In genomic region chr1:183517401-183517800, GRCh38 we compare ENCODE assay signal across 18 cellular contexts. TPM values are rescaled to one million over a fixed set of nuclear protein-coding genes. Genes with fewer than 3 reads are reported as not detected.
DNase-seq lines count a peak whose midpoint lies in the region; ATAC-seq and TF ChIP-seq lines count a peak whose summit lies in the region.
"Had no signal": no experiment of that assay in that cellular context is flagged by ENCODE, and none has a peak within 500 bp of the region (broad histone marks: within the 10 kb centered on the region; RNA-seq: fewer than 3 reads in every experiment).

No MANE protein-coding gene starts in this region.

- H3K79me2 ChIP-seq in ACC112 (ENCODE audit: control insufficient read depth, insufficient read depth, low read length, unreplicated experiment) (peaks cover 21% of the 10 kb centered on the region), mammary epithelial cell (ENCODE audit: insufficient read depth, low read length) (peaks cover 33% of the 10 kb centered on the region)

- TF ChIP-seq CTCF in mammary epithelial cell (conservative IDR thresholded peaks at IDR 0.05 in 1 of 2, IDR thresholded peaks at IDR 0.05 in 1 of 2; ENCODE audit: extremely low read depth in 1 of 2, insufficient read depth in 1 of 2, low read depth in 1 of 2, low read length in 2 of 2), result no peak

- dilution Hi-C loops in mammary epithelial cell (cut with HindIII; ENCODE audit: low sequenced_read_pairs), result no loop called here

- H4K20me1 ChIP-seq in mammary epithelial cell (ENCODE audit: insufficient read depth, low read length), result no peaks in the 10 kb centered on the region

- H3K9ac ChIP-seq in mammary epithelial cell (ENCODE audit: insufficient read depth, low read length), result peak overlapping the region; percentile 36
- H3K9ac ChIP-seq: BLaER1 had no signal

- intact Hi-C loops in mammary epithelial cell (cut with micrococcal nuclease) (no loop called here), left colon (cut with DNase I, micrococcal nuclease) (no loop called here)

- no peak overlapping the region for H3K27ac Mint-ChIP-seq in activated naive CD4-positive, alpha-beta T cell treated with anti-CD3 and anti-CD28 coated beads, Interleukin-2, amount 50 U/mL, for 72 hours
- H3K27ac Mint-ChIP-seq: CD4-positive, alpha-beta memory T cell had no signal

- in situ Hi-C loops in mammary epithelial cell (cut with MboI; ENCODE audit: low sequenced_read_pairs in 2 of 2), result no loop called here

- no peaks in the 10 kb centered on the region for H3K9me3 Mint-ChIP-seq in activated naive CD4-positive, alpha-beta T cell treated with anti-CD3 and anti-CD28 coated beads, Interleukin-2, amount 50 U/mL, for 72 hours
- H3K9me3 Mint-ChIP-seq: CD4-positive, alpha-beta memory T cell; H9 had no signal

- peak overlapping the region; percentile 61 for H3K4me2 ChIP-seq in mammary epithelial cell (ENCODE audit: insufficient read depth, low read depth, low read length)
- H3K4me2 ChIP-seq: BLaER1 had no signal

- no peaks in the 10 kb centered on the region for H3K9me3 ChIP-seq in mammary epithelial cell (replicated peaks; ENCODE audit: insufficient read depth, low read length)
- H3K9me3 ChIP-seq: BLaER1 had no signal

- H3K27me3 ChIP-seq in ACC112 (ENCODE audit: insufficient read depth, low read length), result no peaks in the 10 kb centered on the region
- no peaks in the 10 kb centered on the region for H3K27me3 ChIP-seq in mammary epithelial cell (ENCODE audit: insufficient read depth, low read length)
- H3K27me3 ChIP-seq: BLaER1 had no signal

- DNase-seq in NCI-H526 treated with DMSO at 0.1 percent for 48 hours (lab: John Stamatoyannopoulos, UW) (peak; percentile 91), mammary epithelial cell (peak; percentile 62), left colon (no peak)
- DNase-seq in activated naive CD4-positive, alpha-beta T cell treated with anti-CD3 and anti-CD28 coated beads, Interleukin-2, amount 50 U/mL, for 72 hours (ENCODE audit: low spot score in 2 of 2), result no peak
- DNase-seq: CD4-positive, alpha-beta memory T cell; DMS79; H9; KBM-7; MV-4-11; NCI-H187; NCI-H2107; NCI-H510A; SIG-M5 had no signal

- peaks cover 67% of the 10 kb centered on the region for H3K4me1 ChIP-seq in ACC112 (ENCODE audit: control insufficient read depth, insufficient read depth, low read length, unreplicated experiment)
- H3K4me1 ChIP-seq in mammary epithelial cell (ENCODE audit: insufficient read depth, low read length), result peaks cover 33% of the 10 kb centered on the region
- H3K4me1 ChIP-seq: BLaER1 had no signal

- no TSS peak for BruUV-seq in mammary epithelial cell (replicated peaks; lab: Mats Ljungman, UMichigan)

- H3K27ac ChIP-seq in ACC112 (ENCODE audit: low read depth, low read length), result peak overlapping the region; percentile 75
- peak overlapping the region; percentile 27 for H3K27ac ChIP-seq in mammary epithelial cell (ENCODE audit: insufficient read depth, low read depth, low read length)
- H3K27ac ChIP-seq: BLaER1 had no signal

- peaks cover 5 to 8% of the 10 kb centered on the region in 2 donors for H3K36me3 Mint-ChIP-seq in activated naive CD4-positive, alpha-beta T cell treated with anti-CD3 and anti-CD28 coated beads, Interleukin-2, amount 50 U/mL, for 72 hours

- CTCF ChIA-PET in mammary epithelial cell (lab: Charles Lee; ENCODE audit: low non-redundant PET), result no interaction called here

- H3K36me3 ChIP-seq in ACC112 (ENCODE audit: insufficient read depth, low read length), result peaks cover 10% of the 10 kb centered on the region; the same call in 1 of the 2 replicates
- H3K36me3 ChIP-seq in mammary epithelial cell (ENCODE audit: insufficient read depth, low read length), result peaks cover 18% of the 10 kb centered on the region

- ATAC-seq in left colon (peak; percentile 54), HG03460 (IDR thresholded peaks at IDR 0.05; ENCODE audit: unreplicated experiment) (no peak), GM19328 (IDR thresholded peaks at IDR 0.05; ENCODE audit: unreplicated experiment) (no peak), HG02885 (IDR thresholded peaks at IDR 0.05; ENCODE audit: poor library complexity, unreplicated experiment) (no peak)
- no peak for ATAC-seq in activated naive CD4-positive, alpha-beta T cell treated with anti-CD3 and anti-CD28 coated beads, Interleukin-2, amount 50 U/mL, for 72 hours

- 27% methylated on average over 6 of the region's 6 CpGs for WGBS in mammary epithelial cell (ENCODE audit: low coverage, missing lambda C conversion rate)

- H2AFZ ChIP-seq in ACC112 (ENCODE audit: low read length, unreplicated experiment) (no peak overlapping the region), mammary epithelial cell (ENCODE audit: low read depth, low read length) (no peak overlapping the region)

- H3K4me3 ChIP-seq in ACC112 (ENCODE audit: low read depth, low read length) (peak overlapping the region; percentile 2; the same call in 1 of the 2 replicates), mammary epithelial cell (replicated peaks in 1 of 3; ENCODE audit: insufficient read depth in 1 of 3, low read depth in 2 of 3, low read length in 3 of 3) (peak overlapping the region in 1 of 3 experiments; percentile 18)
- H3K4me3 ChIP-seq: BLaER1 had no signal

RNA-seq across cellular contexts. Expression of gene SMG7, which starts 45.1 kb away (rescaled TPM):
- total RNA-seq in mammary epithelial cell, result 10 to 100 TPM; 31.8 to 64.2 TPM
- polyA plus RNA-seq in mammary epithelial cell, result 37.7 TPM
- polyA minus RNA-seq in mammary epithelial cell, result 82.6 TPM
- 10 to 100 TPM; 53.4 to 56.3 TPM for total RNA-seq in left colon
- 10 to 100 TPM; 60.9 to 63.4 TPM for total RNA-seq in activated naive CD4-positive, alpha-beta T cell treated with anti-CD3 and anti-CD28 coated beads, Interleukin-2, amount 50 U/mL, for 72 hours

Comparison
In these comparisons a context has a peak if more than half of its experiments do, and no peak if none do; other contexts are left out.
1. DNase-seq: peak in NCI-H526 treated with DMSO at 0.1 percent for 48 hours (single experiment) and mammary epithelial cell (single experiment); none in left colon (0 of 2) and activated naive CD4-positive, alpha-beta T cell treated with anti-CD3 and anti-CD28 coated beads, Interleukin-2, amount 50 U/mL, for 72 hours (0 of 2).